8 cellular contexts compared by ENCODE assay signal in genomic region chr19:49877020-49877878, GRCh38. TPM values are rescaled to one million over a fixed set of nuclear protein-coding genes. Genes with fewer than 3 reads are reported as not detected.
A peak's percentile ranks its signal among the peaks of the same experiment; 100 is the strongest.
DNase-seq lines count a peak whose midpoint lies in the region; ATAC-seq and TF ChIP-seq lines count a peak whose summit lies in the region.

TSS of gene AKT1S1 (minus strand) at chr19:49877355. CDS start at chr19:49873295, 4,060 bp downstream.
TSS of gene TBC1D17 (plus strand) at chr19:49877702. CDS start at chr19:49877724, 22 bp downstream.

- H3K27ac Mint-ChIP-seq in activated CD4-positive, alpha-beta T cell treated with anti-CD3 and anti-CD28 coated beads, Interleukin-2, amount 10 ng/mL, durations not matched to agents 24 days and 14 days = no peak within 1 kb of the TSS

- ATAC-seq in GM19328 (IDR thresholded peaks at IDR 0.05; ENCODE audit: unreplicated experiment) = peak; percentile 54
- ATAC-seq in HG03469 (IDR thresholded peaks at IDR 0.05; ENCODE audit: unreplicated experiment) = peak; percentile 44

- peaks cover 21 to 56% (median 31%) of the 10 kb centered on the region in 11 experiments for H3K36me3 ChIP-seq in BLaER1 treated with 17β-estradiol and CSF1 and Interleukin-3, amounts not matched to agents 10 nM and 100 nM
- peaks cover 3% of the 10 kb centered on the region for H3K36me3 ChIP-seq in colonic mucosa

- no peaks in the 10 kb centered on the region for H3K27me3 Mint-ChIP-seq in activated CD4-positive, alpha-beta T cell treated with anti-CD3 and anti-CD28 coated beads, Interleukin-2, amount 10 ng/mL, durations not matched to agents 24 days and 14 days

- peaks cover 23% of the 10 kb centered on the region for H3K4me1 Mint-ChIP-seq in activated CD4-positive, alpha-beta T cell treated with anti-CD3 and anti-CD28 coated beads, Interleukin-2, amount 10 ng/mL, durations not matched to agents 24 days and 14 days

- H3K9ac ChIP-seq in BLaER1 treated with 17β-estradiol and CSF1 and Interleukin-3, amounts not matched to agents 10 nM and 100 nM = peak within 1 kb of the TSS; percentile 93 to 98 (median 97)
- H3K9ac ChIP-seq in colonic mucosa (ENCODE audit: low read depth in 2 of 2, low read length in 2 of 2) = peak within 1 kb of the TSS; percentile 99 to 100

- intact Hi-C loops in activated CD4-positive, alpha-beta T cell treated with anti-CD3 and anti-CD28 coated beads, Interleukin-2, amount 10 ng/mL, durations not matched to agents 24 days and 14 days (cut with micrococcal nuclease) = loop anchor here (1.0 to 10.0 kb wide), 10 partner anchors 8 to 1240 kb away; partner anchors contain the start of genes ATF5, DBP, FUZ and NUP62
- intact Hi-C loops in colonic mucosa (cut with DNase I) = no loop called here

- peak within 1 kb of the TSS; percentile 92 to 99 (median 98) for H3K27ac ChIP-seq in BLaER1 treated with 17β-estradiol and CSF1 and Interleukin-3, amounts not matched to agents 10 nM and 100 nM
- peak within 1 kb of the TSS; percentile 97 for H3K27ac ChIP-seq in colonic mucosa

- no peak for TF ChIP-seq CTCF in colonic mucosa (IDR thresholded peaks at IDR 0.05)

- H3K4me3 Mint-ChIP-seq in activated CD4-positive, alpha-beta T cell treated with anti-CD3 and anti-CD28 coated beads, Interleukin-2, amount 10 ng/mL, durations not matched to agents 24 days and 14 days = no peak within 1 kb of the TSS

- no peaks in the 10 kb centered on the region for H3K27me3 ChIP-seq in BLaER1 treated with 17β-estradiol and CSF1 and Interleukin-3, amounts not matched to agents 10 nM and 100 nM
- H3K27me3 ChIP-seq in colonic mucosa = no peaks in the 10 kb centered on the region

- H3K36me3 Mint-ChIP-seq in activated CD4-positive, alpha-beta T cell treated with anti-CD3 and anti-CD28 coated beads, Interleukin-2, amount 10 ng/mL, durations not matched to agents 24 days and 14 days (ENCODE audit: low read depth) = peaks cover 23% of the 10 kb centered on the region

- H3K9me3 Mint-ChIP-seq in activated CD4-positive, alpha-beta T cell treated with anti-CD3 and anti-CD28 coated beads, Interleukin-2, amount 10 ng/mL, durations not matched to agents 24 days and 14 days = no peaks in the 10 kb centered on the region

- H3K9me3 ChIP-seq in BLaER1 treated with 17β-estradiol and CSF1 and Interleukin-3, amounts not matched to agents 10 nM and 100 nM (replicated peaks in 1 of 11) = no peaks in the 10 kb centered on the region; a peak in 1 of 22 replicates
- no peaks in the 10 kb centered on the region for H3K9me3 ChIP-seq in colonic mucosa

- DNase-seq in NCI-H526 treated with DMSO at 0.1 percent for 48 hours (lab: John Stamatoyannopoulos, UW) (peak; percentile 99), colonic mucosa (peak; percentile 98), kidney tubule cell (ENCODE audit: low spot score) (peak; percentile 100)
- peak; percentile 100 for DNase-seq in activated CD4-positive, alpha-beta T cell treated with anti-CD3 and anti-CD28 coated beads, Interleukin-2, amount 10 ng/mL, durations not matched to agents 24 days and 14 days
- peak; percentile 92 to 98 (median 94) for DNase-seq in stimulated activated CD4-positive, alpha-beta T cell treated with anti-CD3 and anti-CD28 coated beads, Interleukin-1b, Interleukin-23, amount 100 ng/mL, for 24 hours (ENCODE audit: low read depth in 4 of 4, low spot score in 1 of 4)

- peaks cover 0 to 5% (median 0%) of the 10 kb centered on the region in 11 experiments; a peak in 2 of 22 replicates for H4K20me1 ChIP-seq in BLaER1 treated with 17β-estradiol and CSF1 and Interleukin-3, amounts not matched to agents 10 nM and 100 nM

- H3K4me2 ChIP-seq in BLaER1 treated with 17β-estradiol and CSF1 and Interleukin-3, amounts not matched to agents 10 nM and 100 nM = peak within 1 kb of the TSS; percentile 83 to 99 (median 97)

- peak within 1 kb of the TSS; percentile 80 to 99 (median 90) for H3K4me3 ChIP-seq in BLaER1 treated with 17β-estradiol and CSF1 and Interleukin-3, amounts not matched to agents 10 nM and 100 nM
- H3K4me3 ChIP-seq in colonic mucosa = peak within 1 kb of the TSS; percentile 81

- H3K4me1 ChIP-seq in BLaER1 treated with 17β-estradiol and CSF1 and Interleukin-3, amounts not matched to agents 10 nM and 100 nM = peaks cover 28 to 76% (median 46%) of the 10 kb centered on the region in 10 experiments
- peaks cover 4% of the 10 kb centered on the region for H3K4me1 ChIP-seq in colonic mucosa

RNA-seq across cellular contexts. Expression of gene AKT1S1, which starts in this region (rescaled TPM):
- 31.5 and 33.5 TPM in 2 replicates for total RNA-seq in activated CD4-positive, alpha-beta T cell treated with anti-CD3 and anti-CD28 coated beads, Interleukin-2, amount 10 ng/mL, durations not matched to agents 24 days and 14 days
- total RNA-seq in colonic mucosa = 10 to 100 TPM; 32.7 to 74.9 TPM

RNA-seq across cellular contexts. Expression of gene TBC1D17, which starts in this region (rescaled TPM):
- total RNA-seq in activated CD4-positive, alpha-beta T cell treated with anti-CD3 and anti-CD28 coated beads, Interleukin-2, amount 10 ng/mL, durations not matched to agents 24 days and 14 days = 36.5 and 36.8 TPM in 2 replicates
- total RNA-seq in colonic mucosa = 10 to 100 TPM; 29.4 to 33.7 TPM

Comparison
In these comparisons a context has a peak if more than half of its experiments do, and no peak if none do; other contexts are left out.
1. Peak in every context shown above with its lines: DNase-seq, ATAC-seq, H3K4me3 ChIP-seq and H3K27ac ChIP-seq.